In the genomic region with DNA sequence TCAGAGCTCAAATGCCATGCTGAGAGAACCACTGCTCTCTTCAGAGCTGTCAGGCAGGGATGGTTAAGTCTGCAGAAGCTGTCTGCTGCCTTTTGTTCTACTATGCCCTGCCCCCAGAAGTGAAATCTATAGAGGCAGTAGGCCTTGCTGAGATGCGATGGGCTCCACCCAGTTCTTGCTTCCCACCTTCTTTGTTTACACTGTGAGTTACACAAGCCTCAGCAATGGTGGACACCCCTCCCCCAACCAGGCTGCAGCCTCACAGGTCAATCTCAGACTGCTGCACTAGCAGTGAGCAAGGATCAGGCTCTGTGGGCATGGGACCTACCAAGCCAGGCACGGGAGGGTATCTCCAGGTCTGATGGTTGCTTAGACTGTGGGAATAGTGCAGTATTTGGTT, we compare ENCODE assay signal across 15 cellular contexts.
A peak's percentile ranks its signal among the peaks of the same experiment; 100 is the strongest.
DNase-seq lines count a peak whose midpoint lies in the region; TF ChIP-seq lines count a peak whose summit lies in the region.
"Had no signal": no experiment of that assay in that cellular context is flagged by ENCODE, and none has a peak within 500 bp of the region (broad histone marks: within the 10 kb centered on the region; RNA-seq: fewer than 3 reads in every experiment).

No MANE protein-coding gene starts in this region.

- H3K4me1 ChIP-seq in hepatocyte (ENCODE audit: insufficient read depth) = no peaks in the 10 kb centered on the region
- H3K4me1 ChIP-seq: BLaER1 had no signal

- no peak overlapping the region for H2AFZ ChIP-seq in hepatocyte
- H2AFZ ChIP-seq: GM23338 had no signal

- no peaks in the 10 kb centered on the region for H3K36me3 ChIP-seq in hepatocyte (replicated peaks; ENCODE audit: insufficient read depth, low read depth)
- H3K36me3 ChIP-seq: BLaER1 had no signal

- no peaks in the 10 kb centered on the region for H3K79me2 ChIP-seq in hepatocyte

- H3K27me3 ChIP-seq in hepatocyte = no peaks in the 10 kb centered on the region
- H3K27me3 ChIP-seq: BLaER1 had no signal

- no peak overlapping the region for H3K4me3 ChIP-seq in hepatocyte
- H3K4me3 ChIP-seq: BLaER1, GM23338 had no signal

- WGBS in hepatocyte (ENCODE audit: low lambda C conversion rate, missing lambda C conversion rate) = 57% methylated on average over 2 of the region's 2 CpGs

- no peak overlapping the region for H3K4me2 ChIP-seq in hepatocyte
- H3K4me2 ChIP-seq: BLaER1, GM23338 had no signal

- H3K9me2 ChIP-seq in hepatocyte (replicated peaks; ENCODE audit: insufficient read depth) = no peaks in the 10 kb centered on the region

- H3K9me3 ChIP-seq in hepatocyte (ENCODE audit: low read depth) = no peaks in the 10 kb centered on the region

- H3K27ac ChIP-seq in hepatocyte = no peak overlapping the region
- no peak overlapping the region for H3K27ac ChIP-seq in substantia nigra (ENCODE audit: low read depth, low read length, poor library complexity, severe bottlenecking)
- H3K27ac ChIP-seq: BLaER1 had no signal

- no peak for TF ChIP-seq CTCF in hepatocyte (IDR thresholded peaks at IDR 0.05; ENCODE audit: poor library complexity)

- H4K20me1 ChIP-seq in hepatocyte (ENCODE audit: insufficient read depth, poor library complexity, severe bottlenecking) = no peaks in the 10 kb centered on the region
- H4K20me1 ChIP-seq: BLaER1 had no signal

- DNase-seq in NCI-H1417 (lab: John Stamatoyannopoulos, UW) (peak in 2 of 3 experiments; percentile 0 to 13), NCI-H1417 treated with DMSO at 0.1 percent for 48 hours (lab: John Stamatoyannopoulos, UW) (no peak), HT-29 (ENCODE audit: low spot score) (peak; percentile 42), NCI-H69 (lab: John Stamatoyannopoulos, UW) (peak; percentile 13), hepatocyte (ENCODE audit: low spot score) (peak; percentile 53), islet precursor cell (no peak), substantia nigra (lab: John Stamatoyannopoulos, UW) (no peak)
- DNase-seq: 8988T; AML-193; CD8-positive, alpha-beta memory T cell; DND-41; GF-D8; H9 had no signal

Comparison
In these comparisons a context has a peak if more than half of its experiments do, and no peak if none do; other contexts are left out.
1. DNase-seq: peak in NCI-H1417 (2 of 3), HT-29 (single experiment), NCI-H69 (single experiment) and hepatocyte (single experiment); none in NCI-H1417 treated with DMSO at 0.1 percent for 48 hours (single experiment), islet precursor cell (single experiment) and substantia nigra (0 of 49).